Comparison of ENCODE assay signal across 32 cellular contexts in genomic region chr3:136844726-136845125, GRCh38.
"Had no signal": no experiment of that assay in that cellular context is flagged by ENCODE, and none has a peak within 500 bp of the region (broad histone marks: within the 10 kb centered on the region; RNA-seq: fewer than 3 reads in every experiment).

No MANE protein-coding gene starts in this region.

- H3K27me3 Mint-ChIP-seq: activated B cell treated with CpG ODN at 0.5 μM for 24 hours; activated CD4-positive, alpha-beta memory T cell treated with anti-CD3 and anti-CD28 coated beads, Interleukin-2, amount 10 ng/mL, durations not matched to agents 7 days and 5 days; activated CD4-positive, alpha-beta T cell treated with anti-CD3 and anti-CD28 coated beads for 36 hours; activated CD4-positive, alpha-beta T cell treated with anti-CD3 and anti-CD28 coated beads, Interleukin-2, amount 10 ng/mL, durations not matched to agents 7 days and 5 days; activated naive CD4-positive, alpha-beta T cell treated with anti-CD3 and anti-CD28 coated beads, Interleukin-2, amount 10 ng/mL, durations not matched to agents 7 days and 5 days; activated naive CD8-positive, alpha-beta T cell treated with anti-CD3 and anti-CD28 coated beads, Interleukin-2, amount 10 ng/mL, durations not matched to agents 7 days and 5 days; activated T-cell treated with anti-CD3 and anti-CD28 coated beads, Interleukin-2, amount 50 U/mL, for 24 hours; brain; T-helper 17 cell had no signal

- H3K4me1 Mint-ChIP-seq: activated B cell treated with CpG ODN at 0.5 μM for 24 hours had no signal

- H3K4me3 ChIP-seq: ascending aorta, breast epithelium, cardiac muscle cell, colonic mucosa, dorsolateral prefrontal cortex, esophagus squamous epithelium had no signal

- H3K27ac Mint-ChIP-seq: activated B cell treated with CpG ODN at 0.5 μM for 24 hours; activated CD4-positive, alpha-beta memory T cell treated with anti-CD3 and anti-CD28 coated beads, Interleukin-2, amount 10 ng/mL, durations not matched to agents 7 days and 5 days; activated CD4-positive, alpha-beta T cell treated with anti-CD3 and anti-CD28 coated beads for 36 hours; activated CD4-positive, alpha-beta T cell treated with anti-CD3 and anti-CD28 coated beads, Interleukin-2, amount 10 ng/mL, durations not matched to agents 7 days and 5 days; activated naive CD4-positive, alpha-beta T cell treated with anti-CD3 and anti-CD28 coated beads, Interleukin-2, amount 10 ng/mL, durations not matched to agents 7 days and 5 days; activated naive CD4-positive, alpha-beta T cell treated with anti-CD3 and anti-CD28 coated beads, Interleukin-2, amount 50 U/mL, for 72 hours; activated naive CD8-positive, alpha-beta T cell treated with anti-CD3 and anti-CD28 coated beads, Interleukin-2, amount 10 ng/mL, durations not matched to agents 7 days and 5 days; activated T-cell treated with anti-CD3 and anti-CD28 coated beads, Interleukin-2, amount 50 U/mL, for 24 hours; activated T-cell treated with anti-CD3 and anti-CD28 coated beads, Interleukin-2, amount 50 U/mL, for 72 hours; brain; endodermal cell; T-helper 17 cell; T-helper 2 cell treated with Interferon-gamma antibody and Interleukin-4, amounts not matched to agents 5 μg/mL and 100 μg/mL, for 36 hours had no signal

- H3K9me3 Mint-ChIP-seq: activated B cell treated with CpG ODN at 0.5 μM for 24 hours; activated CD4-positive, alpha-beta memory T cell treated with anti-CD3 and anti-CD28 coated beads, Interleukin-2, amount 10 ng/mL, durations not matched to agents 7 days and 5 days; activated CD4-positive, alpha-beta T cell treated with anti-CD3 and anti-CD28 coated beads, Interleukin-2, amount 10 ng/mL, durations not matched to agents 7 days and 5 days; activated naive CD4-positive, alpha-beta T cell treated with anti-CD3 and anti-CD28 coated beads, Interleukin-2, amount 10 ng/mL, durations not matched to agents 7 days and 5 days; activated naive CD4-positive, alpha-beta T cell treated with anti-CD3 and anti-CD28 coated beads, Interleukin-2, amount 50 U/mL, for 72 hours; activated naive CD8-positive, alpha-beta T cell treated with anti-CD3 and anti-CD28 coated beads, Interleukin-2, amount 10 ng/mL, durations not matched to agents 7 days and 5 days; activated T-cell treated with anti-CD3 and anti-CD28 coated beads, Interleukin-2, amount 50 U/mL, for 24 hours; activated T-cell treated with anti-CD3 and anti-CD28 coated beads, Interleukin-2, amount 50 U/mL, for 72 hours; endodermal cell; T-helper 2 cell treated with Interferon-gamma antibody and Interleukin-4, amounts not matched to agents 5 μg/mL and 100 μg/mL, for 36 hours had no signal

- H3K4me3 Mint-ChIP-seq: activated B cell treated with CpG ODN at 0.5 μM for 24 hours; activated CD4-positive, alpha-beta memory T cell treated with anti-CD3 and anti-CD28 coated beads, Interleukin-2, amount 10 ng/mL, durations not matched to agents 7 days and 5 days; activated CD4-positive, alpha-beta T cell treated with anti-CD3 and anti-CD28 coated beads for 36 hours; activated CD4-positive, alpha-beta T cell treated with anti-CD3 and anti-CD28 coated beads, Interleukin-2, amount 10 ng/mL, durations not matched to agents 7 days and 5 days; activated naive CD4-positive, alpha-beta T cell treated with anti-CD3 and anti-CD28 coated beads, Interleukin-2, amount 10 ng/mL, durations not matched to agents 7 days and 5 days; activated naive CD8-positive, alpha-beta T cell treated with anti-CD3 and anti-CD28 coated beads, Interleukin-2, amount 10 ng/mL, durations not matched to agents 7 days and 5 days; activated T-cell treated with anti-CD3 and anti-CD28 coated beads, Interleukin-2, amount 50 U/mL, for 24 hours; activated T-cell treated with anti-CD3 and anti-CD28 coated beads, Interleukin-2, amount 50 U/mL, for 72 hours; brain; endodermal cell; T-helper 17 cell; T-helper 2 cell treated with Interferon-gamma antibody and Interleukin-4, amounts not matched to agents 5 μg/mL and 100 μg/mL, for 36 hours had no signal

- DNase-seq: activated B cell treated with CpG ODN at 0.5 μM for 24 hours; activated CD4-positive, alpha-beta memory T cell treated with anti-CD3 and anti-CD28 coated beads, Interleukin-2, amount 10 ng/mL, durations not matched to agents 7 days and 5 days; activated CD4-positive, alpha-beta T cell treated with anti-CD3 and anti-CD28 coated beads for 36 hours; activated CD4-positive, alpha-beta T cell treated with anti-CD3 and anti-CD28 coated beads, Interleukin-2, amount 10 ng/mL, durations not matched to agents 7 days and 5 days; activated CD4-positive, alpha-beta T cell treated with anti-CD3 and anti-CD28 coated beads, Interleukin-2, amount 50 U/mL, for 4 hours; activated CD8-positive, alpha-beta memory T cell treated with anti-CD3 and anti-CD28 coated beads, Interleukin-2, amount 50 U/mL, for 48 hours; activated gamma-delta T cell; activated naive CD4-positive, alpha-beta T cell; activated naive CD4-positive, alpha-beta T cell treated with anti-CD3 and anti-CD28 coated beads, Interleukin-2, amount 10 ng/mL, durations not matched to agents 7 days and 5 days; activated naive CD8-positive, alpha-beta T cell treated with anti-CD3 and anti-CD28 coated beads, Interleukin-2, amount 10 ng/mL, durations not matched to agents 7 days and 5 days; activated T-cell treated with anti-CD3 and anti-CD28 coated beads for 4 hours; activated T-cell treated with anti-CD3 and anti-CD28 coated beads, Interleukin-2, amount 50 U/mL, for 24 hours; activated T-cell treated with anti-CD3 and anti-CD28 coated beads, Interleukin-2, amount 50 U/mL, for 72 hours; central memory CD4-positive, alpha-beta T cell; cerebellar nuclear complex; colonic mucosa; dorsolateral prefrontal cortex; effector memory CD4-positive, alpha-beta T cell; endodermal cell; esophagus squamous epithelium; foreskin fibroblast; head of caudate nucleus; T-helper 1 cell; T-helper 17 cell; T1000; WERI-Rb-1 had no signal
